Comparison of ENCODE assay signal across 8 cellular contexts in genomic region chr17:41548844-41549595, GRCh38. TPM values are rescaled to one million over a fixed set of nuclear protein-coding genes. Genes with fewer than 3 reads are reported as not detected.
A peak's percentile ranks its signal among the peaks of the same experiment; 100 is the strongest.
DNase-seq lines count a peak whose midpoint lies in the region; TF ChIP-seq lines count a peak whose summit lies in the region.

No MANE protein-coding gene starts in this region.

- H3F3A ChIP-seq in neural cell (ENCODE audit: insufficient read depth, low read length, poor library complexity, severe bottlenecking): no peaks in the 10 kb centered on the region

- H3K9ac ChIP-seq in neural cell (ENCODE audit: low read length): peak overlapping the region; percentile 26

- DNase-seq in NCI-H1417 (lab: John Stamatoyannopoulos, UW): peak; percentile 74 to 86 (median 82)
- no peak for DNase-seq in NCI-H1417 treated with DMSO at 0.1 percent for 48 hours (lab: John Stamatoyannopoulos, UW)
- peak; percentile 8 for DNase-seq in SHP77 treated with DMSO at 0.1 percent for 48 hours (lab: John Stamatoyannopoulos, UW)
- DNase-seq in activated gamma-delta T cell (lab: John Stamatoyannopoulos, UW): peak; percentile 40
- DNase-seq in foreskin fibroblast: peak; percentile 86 to 93
- peak; percentile 80 for DNase-seq in stimulated activated naive CD4-positive, alpha-beta T cell treated with Interleukin-2 at 50 U/mL for 16 hours (lab: John Stamatoyannopoulos, UW)

- H3K27ac ChIP-seq in neural cell (ENCODE audit: low read length): no peak overlapping the region

- no peaks in the 10 kb centered on the region for H3K27me3 ChIP-seq in neural cell (ENCODE audit: insufficient read depth, low read depth, low read length)

- no peaks in the 10 kb centered on the region for H3K36me3 ChIP-seq in neural cell (ENCODE audit: insufficient read depth, low read length)

- H3K4me3 ChIP-seq in foreskin fibroblast (ENCODE audit: low read depth in 1 of 2, low read length in 2 of 2): no peak overlapping the region
- no peak overlapping the region for H3K4me3 ChIP-seq in neural cell (ENCODE audit: low read length)

- no peak overlapping the region for H2AFZ ChIP-seq in neural cell (ENCODE audit: low read depth, low read length)

- no peak for TF ChIP-seq EP300 in neural cell (conservative IDR thresholded peaks at IDR 0.05; ENCODE audit: poor library complexity, severe bottlenecking)

- no peaks in the 10 kb centered on the region for H3K9me2 ChIP-seq in neural cell (ENCODE audit: insufficient read depth, low read length)

- H4K20me1 ChIP-seq in neural cell (ENCODE audit: insufficient read depth): no peaks in the 10 kb centered on the region

- TF ChIP-seq CTCF in LNCAP (IDR thresholded peaks at IDR 0.05) (peak; percentile 96), foreskin fibroblast (IDR thresholded peaks at IDR 0.05; ENCODE audit: low read depth, low read length) (peak; percentile 82), neural cell (IDR thresholded peaks at IDR 0.05; ENCODE audit: poor library complexity, severe bottlenecking) (peak; percentile 92)

- peak; percentile 82 for TF ChIP-seq RAD21 in neural cell (conservative IDR thresholded peaks at IDR 0.05)

- no peaks in the 10 kb centered on the region for H3K9me3 ChIP-seq in neural cell (ENCODE audit: low read length)

- no peaks in the 10 kb centered on the region for H3K79me2 ChIP-seq in neural cell (replicated peaks; ENCODE audit: insufficient read depth, low read length)

- H3K4me2 ChIP-seq in neural cell (ENCODE audit: low read length): no peak overlapping the region

TF ChIP-seq in neural cell, 6 proteins besides CTCF, POLR2A, EP300 and RAD21:
- TF ChIP-seq MXI1 (conservative IDR thresholded peaks at IDR 0.05; ENCODE audit: poor library complexity, severe bottlenecking): no peak
- TF ChIP-seq REST (IDR thresholded peaks at IDR 0.05; ENCODE audit: borderline replicate concordance): no peak
- TF ChIP-seq SMC3 (conservative IDR thresholded peaks at IDR 0.05; ENCODE audit: poor library complexity): peak; percentile 84

RNA-seq across cellular contexts. Expression of gene KRT19, which starts 20.9 kb away (rescaled TPM):
- polyA plus RNA-seq in neural cell: 0.56 and 1.6 TPM in 2 replicates
- polyA minus RNA-seq in neural cell: 0.69 TPM in 1 of 2 replicates, not detected in the other

RNA-seq across cellular contexts. Expression of gene KRT9, which starts 22.8 kb away (rescaled TPM):
- polyA plus RNA-seq in neural cell: not detected in 2 replicates
- not detected in 2 replicates for polyA minus RNA-seq in neural cell

RNA-seq across cellular contexts. Expression of gene KRT15, which starts 30.3 kb away (rescaled TPM):
- 0.09 TPM in 1 of 2 replicates, not detected in the other for polyA plus RNA-seq in neural cell
- polyA minus RNA-seq in neural cell: not detected in 2 replicates

RNA-seq across cellular contexts. Expression of gene KRT14, which starts 37.7 kb away (rescaled TPM):
- not detected in 2 replicates for polyA plus RNA-seq in neural cell
- polyA minus RNA-seq in neural cell: not detected in 2 replicates

RNA-seq across cellular contexts. Expression of gene KRT13, which starts 43.6 kb away (rescaled TPM):
- not detected in 2 replicates for polyA plus RNA-seq in neural cell
- polyA minus RNA-seq in neural cell: not detected in 2 replicates
